Comparison of ENCODE assay signal across 14 cellular contexts in genomic region chr11:3657331-3657730, GRCh38. TPM values are rescaled to one million over a fixed set of nuclear protein-coding genes. Genes with fewer than 3 reads are reported as not detected.
"Had no signal": no experiment of that assay in that cellular context is flagged by ENCODE, and none has a peak within 500 bp of the region (broad histone marks: within the 10 kb centered on the region; RNA-seq: fewer than 3 reads in every experiment).

No MANE protein-coding gene starts in this region.

RNA-seq across cellular contexts. Expression of gene ART1, which starts 12.4 kb away (rescaled TPM):
- total RNA-seq: activated B cell treated with CpG ODN at 0.5 μM for 24 hours; activated CD4-positive, alpha-beta memory T cell treated with anti-CD3 and anti-CD28 coated beads for 36 hours; activated CD4-positive, alpha-beta memory T cell treated with anti-CD3 and anti-CD28 coated beads, Interleukin-2, amount 10 ng/mL, durations not matched to agents 7 days and 5 days; activated CD4-positive, alpha-beta T cell treated with anti-CD3 and anti-CD28 coated beads for 36 hours; activated CD4-positive, alpha-beta T cell treated with anti-CD3 and anti-CD28 coated beads, Interleukin-2, amount 10 ng/mL, durations not matched to agents 24 days and 14 days; activated CD4-positive, alpha-beta T cell treated with anti-CD3 and anti-CD28 coated beads, Interleukin-2, amount 10 ng/mL, durations not matched to agents 7 days and 5 days; activated CD8-positive, alpha-beta memory T cell treated with anti-CD3 and anti-CD28 coated beads for 36 hours; activated CD8-positive, alpha-beta memory T cell treated with anti-CD3 and anti-CD28 coated beads, Interleukin-2, amount 10 ng/mL, durations not matched to agents 7 days and 5 days; activated CD8-positive, alpha-beta T cell treated with anti-CD3 and anti-CD28 coated beads for 36 hours; activated CD8-positive, alpha-beta T cell treated with anti-CD3 and anti-CD28 coated beads, Interleukin-2, amount 10 ng/mL, durations not matched to agents 7 days and 5 days; T-cell; T-helper 1 cell treated with Interleukin-12 subunit alpha and Interleukin-12 subunit beta and Interleukin-4 antibody, amounts not matched to agents 30 ng/mL and 1 ng/mL, for 36 hours; T-helper 17 cell; T-helper 2 cell treated with Interferon-gamma antibody and Interleukin-4, amounts not matched to agents 100 ng/mL and 5 ng/mL, for 36 hours had no signal

RNA-seq across cellular contexts. Expression of gene ART5, which starts 15.5 kb away (rescaled TPM):
- total RNA-seq: activated B cell treated with CpG ODN at 0.5 μM for 24 hours; activated CD4-positive, alpha-beta memory T cell treated with anti-CD3 and anti-CD28 coated beads for 36 hours; activated CD4-positive, alpha-beta memory T cell treated with anti-CD3 and anti-CD28 coated beads, Interleukin-2, amount 10 ng/mL, durations not matched to agents 7 days and 5 days; activated CD4-positive, alpha-beta T cell treated with anti-CD3 and anti-CD28 coated beads, Interleukin-2, amount 10 ng/mL, durations not matched to agents 24 days and 14 days; activated CD4-positive, alpha-beta T cell treated with anti-CD3 and anti-CD28 coated beads, Interleukin-2, amount 10 ng/mL, durations not matched to agents 7 days and 5 days; activated CD8-positive, alpha-beta memory T cell treated with anti-CD3 and anti-CD28 coated beads for 36 hours; activated CD8-positive, alpha-beta memory T cell treated with anti-CD3 and anti-CD28 coated beads, Interleukin-2, amount 10 ng/mL, durations not matched to agents 7 days and 5 days; activated CD8-positive, alpha-beta T cell treated with anti-CD3 and anti-CD28 coated beads for 36 hours; activated CD8-positive, alpha-beta T cell treated with anti-CD3 and anti-CD28 coated beads, Interleukin-2, amount 10 ng/mL, durations not matched to agents 7 days and 5 days; T-cell; T-helper 1 cell treated with Interleukin-12 subunit alpha and Interleukin-12 subunit beta and Interleukin-4 antibody, amounts not matched to agents 30 ng/mL and 1 ng/mL, for 36 hours; T-helper 17 cell; T-helper 2 cell treated with Interferon-gamma antibody and Interleukin-4, amounts not matched to agents 100 ng/mL and 5 ng/mL, for 36 hours had no signal
